ENCODE assay signal across 16 cellular contexts in the genomic region with DNA sequence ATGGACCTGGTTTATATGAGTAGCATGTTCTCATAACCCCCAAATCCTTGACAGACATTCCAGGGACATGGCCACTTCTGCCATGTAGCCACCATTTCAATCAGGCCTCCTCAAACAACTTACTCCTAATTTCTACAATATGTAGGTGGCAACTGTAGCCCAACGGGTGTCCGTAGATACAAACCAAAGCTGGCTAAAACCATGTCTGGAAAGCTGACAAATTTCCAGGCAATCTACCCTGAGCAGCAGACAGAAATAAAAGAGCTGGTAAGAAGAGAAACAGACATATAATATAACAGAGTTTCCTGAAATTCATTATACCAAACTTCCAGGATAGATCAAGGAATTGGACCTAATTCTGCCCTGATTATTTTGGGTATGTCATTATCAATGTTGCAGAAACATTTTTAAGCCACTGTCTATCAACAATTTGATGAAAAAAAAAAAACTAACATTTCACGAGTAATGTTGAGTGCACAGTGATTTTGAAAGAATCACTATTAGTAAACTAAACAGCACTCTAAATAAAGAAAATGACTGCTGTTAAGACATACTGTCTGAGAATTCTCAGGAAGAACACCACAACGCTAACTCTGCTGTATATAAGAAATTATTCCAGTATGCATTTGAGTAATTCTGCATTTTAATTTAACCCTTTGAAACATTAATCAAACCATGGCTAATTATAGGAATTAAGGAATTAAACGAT. TPM values are rescaled to one million over a fixed set of nuclear protein-coding genes. Genes with fewer than 3 reads are reported as not detected.
DNase-seq lines count a peak whose midpoint lies in the region; ATAC-seq and TF ChIP-seq lines count a peak whose summit lies in the region.
"Had no signal": no experiment of that assay in that cellular context is flagged by ENCODE, and none has a peak within 500 bp of the region (broad histone marks: within the 10 kb centered on the region; RNA-seq: fewer than 3 reads in every experiment).

No MANE protein-coding gene starts in this region.

- H3K4me3 ChIP-seq in BLaER1 treated with 17β-estradiol and CSF1 and Interleukin-3, amounts not matched to agents 10 nM and 100 nM: no peak overlapping the region
- H3K4me3 ChIP-seq in SJSA1: no peak overlapping the region
- no peak overlapping the region for H3K4me3 ChIP-seq in neural progenitor cell
- H3K4me3 ChIP-seq: SK-N-MC had no signal

- no peaks in the 10 kb centered on the region for H3K9me3 Mint-ChIP-seq in neural progenitor cell
- H3K9me3 Mint-ChIP-seq: activated CD4-positive, alpha-beta memory T cell treated with anti-CD3 and anti-CD28 coated beads, Interleukin-2, amount 10 ng/mL, durations not matched to agents 7 days and 5 days had no signal

- peak overlapping the region; percentile 23 to 95 (median 57); a peak in 15 of 22 replicates for H3K4me2 ChIP-seq in BLaER1 treated with 17β-estradiol and CSF1 and Interleukin-3, amounts not matched to agents 10 nM and 100 nM
- H3K4me2 ChIP-seq in neural progenitor cell: no peak overlapping the region

- no peak for DNase-seq in SJSA1 (ENCODE audit: low read depth in 1 of 2, low spot score in 2 of 2)
- DNase-seq in neural progenitor cell (ENCODE audit: low spot score): no peak
- no peak for DNase-seq in activated CD8-positive, alpha-beta memory T cell treated with anti-CD3 and anti-CD28 coated beads, Interleukin-2, amount 50 U/mL, for 4 hours
- DNase-seq in NOMO-1 treated with dmso at 0.1 percent for 144 hours (lab: John Stamatoyannopoulos, UW; ENCODE audit: unreplicated experiment): no peak
- DNase-seq: activated CD4-positive, alpha-beta memory T cell treated with anti-CD3 and anti-CD28 coated beads, Interleukin-2, amount 10 ng/mL, durations not matched to agents 7 days and 5 days; effector CD8-positive, alpha-beta T cell; foreskin fibroblast; NCI-H1105 treated with DMSO at 0.1 percent for 48 hours; NCI-H2227 treated with DMSO at 0.1 percent for 48 hours had no signal

- no peaks in the 10 kb centered on the region for H3K79me2 ChIP-seq in neural progenitor cell (ENCODE audit: low read depth)

- peak overlapping the region in 5 of 11 experiments; percentile 4 to 52 (median 28); a peak in 3 of 22 replicates for H3K27ac ChIP-seq in BLaER1 treated with 17β-estradiol and CSF1 and Interleukin-3, amounts not matched to agents 10 nM and 100 nM
- H3K27ac ChIP-seq in SJSA1: peak overlapping the region; percentile 21
- H3K27ac ChIP-seq in neural progenitor cell: no peak overlapping the region
- H3K27ac ChIP-seq: neutrophil, SK-N-MC had no signal

- peaks cover 0 to 93% (median 69%) of the 10 kb centered on the region in 11 experiments; a peak in 15 of 22 replicates for H3K36me3 ChIP-seq in BLaER1 treated with 17β-estradiol and CSF1 and Interleukin-3, amounts not matched to agents 10 nM and 100 nM
- H3K36me3 ChIP-seq in SJSA1: no peaks in the 10 kb centered on the region
- no peaks in the 10 kb centered on the region for H3K36me3 ChIP-seq in neural progenitor cell
- H3K36me3 ChIP-seq: neutrophil had no signal

- H2AFZ ChIP-seq in neural progenitor cell (replicated peaks): no peak overlapping the region

- H3K27me3 Mint-ChIP-seq in neural progenitor cell (ENCODE audit: insufficient read depth, low read depth): peaks cover 3% of the 10 kb centered on the region

- H3K36me3 Mint-ChIP-seq in neural progenitor cell: no peaks in the 10 kb centered on the region
- H3K36me3 Mint-ChIP-seq: brain had no signal

- no peaks in the 10 kb centered on the region for H3K27me3 ChIP-seq in BLaER1 treated with 17β-estradiol and CSF1 and Interleukin-3, amounts not matched to agents 10 nM and 100 nM
- H3K27me3 ChIP-seq in SJSA1 (replicated peaks): no peaks in the 10 kb centered on the region
- H3K27me3 ChIP-seq in neural progenitor cell: peaks cover 60% of the 10 kb centered on the region

- peak overlapping the region in 2 of 11 experiments; percentile 4 to 35; a peak in 1 of 22 replicates for H3K9ac ChIP-seq in BLaER1 treated with 17β-estradiol and CSF1 and Interleukin-3, amounts not matched to agents 10 nM and 100 nM
- no peak overlapping the region for H3K9ac ChIP-seq in neural progenitor cell

- H4K20me1 ChIP-seq in BLaER1 treated with 17β-estradiol and CSF1 and Interleukin-3, amounts not matched to agents 10 nM and 100 nM: peaks cover 0 to 100% (median 80%) of the 10 kb centered on the region in 11 experiments; a peak in 14 of 22 replicates
- H4K20me1 ChIP-seq in neural progenitor cell (ENCODE audit: low read depth): no peaks in the 10 kb centered on the region

- peak overlapping the region; percentile 1 for H3K27ac Mint-ChIP-seq in neural progenitor cell
- H3K27ac Mint-ChIP-seq: activated CD4-positive, alpha-beta memory T cell treated with anti-CD3 and anti-CD28 coated beads, Interleukin-2, amount 10 ng/mL, durations not matched to agents 7 days and 5 days had no signal

- no peak for TF ChIP-seq CTCF in neural progenitor cell (IDR thresholded peaks at IDR 0.05)

- peaks cover 11% of the 10 kb centered on the region for H3F3A ChIP-seq in neural progenitor cell (ENCODE audit: low read depth)

- H3K9me3 ChIP-seq in BLaER1 treated with 17β-estradiol and CSF1 and Interleukin-3, amounts not matched to agents 10 nM and 100 nM (replicated peaks in 1 of 11): no peaks in the 10 kb centered on the region
- H3K9me3 ChIP-seq in SJSA1 (replicated peaks) (no peaks in the 10 kb centered on the region), neural progenitor cell (ENCODE audit: low read depth) (no peaks in the 10 kb centered on the region)
- H3K9me3 ChIP-seq: neutrophil had no signal

- H3K4me1 ChIP-seq in BLaER1 treated with 17β-estradiol and CSF1 and Interleukin-3, amounts not matched to agents 10 nM and 100 nM: peaks cover 69 to 100% (median 93%) of the 10 kb centered on the region in 10 experiments
- H3K4me1 ChIP-seq in SJSA1 (replicated peaks): peaks cover 46% of the 10 kb centered on the region
- peaks cover 50% of the 10 kb centered on the region for H3K4me1 ChIP-seq in neural progenitor cell

- ATAC-seq in GM21717 (IDR thresholded peaks at IDR 0.05; ENCODE audit: unreplicated experiment) (peak; percentile 57), HG03159 (IDR thresholded peaks at IDR 0.05; ENCODE audit: unreplicated experiment) (no peak), HG03354 (IDR thresholded peaks at IDR 0.05; ENCODE audit: poor library complexity, severe bottlenecking, unreplicated experiment) (no peak)

- peaks cover 73% of the 10 kb centered on the region for H3K4me1 Mint-ChIP-seq in neural progenitor cell

- no peak overlapping the region for H3K4me3 Mint-ChIP-seq in neural progenitor cell
- H3K4me3 Mint-ChIP-seq: activated CD4-positive, alpha-beta memory T cell treated with anti-CD3 and anti-CD28 coated beads, Interleukin-2, amount 10 ng/mL, durations not matched to agents 7 days and 5 days had no signal

RNA-seq across cellular contexts. Expression of a gene that starts 40.6 kb away (rescaled TPM):
- total RNA-seq in SJSA1 (2014; rRNA removed; shearing (Covaris generic)): 8.5 and 12.7 TPM in 2 replicates
- total RNA-seq in neural progenitor cell (ENCODE audit: low replicate concordance): 0.19 and 0.56 TPM in 2 replicates
